ENCODE assay signal across 23 cellular contexts in the genomic region with DNA sequence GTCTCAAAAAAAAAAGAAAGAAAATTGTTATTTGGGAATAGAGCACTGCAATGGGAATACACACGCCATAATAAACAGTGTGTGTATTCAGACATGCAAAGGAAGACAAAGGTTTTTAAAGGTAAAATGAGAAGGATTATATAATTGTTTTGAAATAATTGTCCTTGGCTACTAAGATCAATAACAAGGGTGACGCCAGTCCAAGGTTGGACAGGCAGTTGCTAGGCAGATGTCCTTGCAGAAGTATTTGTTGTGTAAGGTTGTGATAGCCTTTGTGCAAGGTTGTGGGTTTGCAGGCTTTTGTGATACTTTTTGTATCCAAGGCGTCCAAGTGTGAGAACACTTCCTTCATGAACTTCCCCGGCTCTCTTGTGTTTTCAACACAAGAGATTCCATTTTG.
DNase-seq lines count a peak whose midpoint lies in the region; ATAC-seq, FAIRE-seq and TF ChIP-seq lines count a peak whose summit lies in the region.
"Had no signal": no experiment of that assay in that cellular context is flagged by ENCODE, and none has a peak within 500 bp of the region (broad histone marks: within the 10 kb centered on the region; RNA-seq: fewer than 3 reads in every experiment).

No MANE protein-coding gene starts in this region.

- no peak overlapping the region for H3K14ac ChIP-seq in trophoblast cell (ENCODE audit: low read length)

- H3K4ac ChIP-seq in trophoblast cell (ENCODE audit: low read depth, low read length), result no peak overlapping the region

- H3K36me3 ChIP-seq in HepG2 (replicated peaks in 1 of 2; ENCODE audit: control insufficient read depth in 1 of 2, insufficient read depth in 2 of 2, low read length in 2 of 2) (no peaks in the 10 kb centered on the region), right lobe of liver (no peaks in the 10 kb centered on the region), trophoblast cell (ENCODE audit: control insufficient read depth in 1 of 2, insufficient read depth in 2 of 2, low read length in 2 of 2) (peaks cover under 1% of the 10 kb centered on the region in 2 experiments)
- H3K36me3 ChIP-seq: BLaER1 treated with 17β-estradiol and CSF1 and Interleukin-3, amounts not matched to agents 10 nM and 100 nM had no signal

- CTCF ChIA-PET in HepG2 (lab: Yijun Ruan, JAX; ENCODE audit: low intra/inter-chr PET ratio, low total read pairs), result no interaction called here

- H2BK12ac ChIP-seq in trophoblast cell (ENCODE audit: low read length), result no peak overlapping the region

- H3K4me2 ChIP-seq in HepG2 (ENCODE audit: low read depth, low read length) (peak overlapping the region; percentile 28), trophoblast cell (ENCODE audit: low read length) (no peak overlapping the region)
- H3K4me2 ChIP-seq: A549 had no signal

- TF ChIP-seq EP300 in HepG2 (IDR thresholded peaks at IDR 0.05; ENCODE audit: low read depth in 2 of 2, low read length in 2 of 2), result peak in 1 of 2 experiments; percentile 73; a peak in 2 of 4 replicates
- no peak for TF ChIP-seq EP300 in HepG2 (CRISPR knock-in tag; IDR thresholded peaks at IDR 0.05; ENCODE audit: borderline replicate concordance)

- DNase-seq in HepG2 (ENCODE audit: low spot score), result peak; percentile 44
- no peak for DNase-seq in right lobe of liver
- DNase-seq in globus pallidus (ENCODE audit: low spot score), result peak; percentile 9
- no peak for DNase-seq in trophoblast cell
- DNase-seq in DMS153 treated with DMSO at 0.1 percent for 48 hours (lab: John Stamatoyannopoulos, UW; ENCODE audit: unreplicated experiment), result no peak
- DNase-seq: AML-193; Caco-2; Calu3; CD4-positive, alpha-beta T cell; CD8-positive, alpha-beta T cell; DMS53; DMS79; DND-41; EL; GDM1 had no signal

- H4K8ac ChIP-seq in trophoblast cell (ENCODE audit: low read depth, low read length), result no peak overlapping the region

- TF ChIP-seq CTCF in HepG2 (CRISPR knock-in tag; IDR thresholded peaks at IDR 0.05) (no peak), right lobe of liver (IDR thresholded peaks at IDR 0.05) (no peak)

- no peak overlapping the region for H3K23ac ChIP-seq in trophoblast cell (ENCODE audit: low read length)

- in situ Hi-C loops in HepG2 (cut with HindIII; ENCODE audit: extremely low pct_ligation_motif_present, low pct_unique_long_range_greater_than_20kb), result no loop called here

- H3K9me3 ChIP-seq in HepG2 (ENCODE audit: low read length) (no peaks in the 10 kb centered on the region), right lobe of liver (no peaks in the 10 kb centered on the region), trophoblast cell (ENCODE audit: insufficient read depth, low read depth, low read length) (no peaks in the 10 kb centered on the region)
- H3K9me3 ChIP-seq: A549, Caco-2 had no signal

- H3K27ac ChIP-seq in HepG2 (ENCODE audit: extremely low read length, insufficient read depth, low read length), result peak overlapping the region; percentile 26
- no peak overlapping the region for H3K27ac ChIP-seq in right lobe of liver
- H3K27ac ChIP-seq in trophoblast cell (ENCODE audit: low read depth, low read length), result no peak overlapping the region
- H3K27ac ChIP-seq: 22Rv1; A549; BLaER1 treated with 17β-estradiol and CSF1 and Interleukin-3, amounts not matched to agents 10 nM and 100 nM; C4-2B had no signal

- H4K20me1 ChIP-seq in HepG2 (ENCODE audit: insufficient read depth, low read length), result no peaks in the 10 kb centered on the region

- no peak overlapping the region for H4K91ac ChIP-seq in trophoblast cell (ENCODE audit: low read depth, low read length)

- no peak overlapping the region for H2BK5ac ChIP-seq in trophoblast cell (ENCODE audit: low read depth, low read length, poor library complexity)

- H2BK120ac ChIP-seq in trophoblast cell (ENCODE audit: insufficient read depth, low read length, poor library complexity), result no peak overlapping the region

- no TSS peak for BruUV-seq in HepG2 (replicated peaks; lab: Mats Ljungman, UMichigan)

- H3K18ac ChIP-seq in trophoblast cell (ENCODE audit: low read length), result no peak overlapping the region

- intact Hi-C loops in HepG2 (cut with micrococcal nuclease; ENCODE audit: unreplicated experiment) (loop anchor here (2.0 kb wide), 1 partner anchor 53 kb away; no protein-coding TSS in a partner anchor), right lobe of liver (cut with DNase I) (no loop called here)

- POLR2A ChIA-PET in HepG2 (lab: Yijun Ruan, JAX), result no interaction called here

- TF ChIP-seq RAD21 in HepG2 (CRISPR knock-in tag; IDR thresholded peaks at IDR 0.05), result no peak

- H3K79me1 ChIP-seq in trophoblast cell (ENCODE audit: low read length), result no peaks in the 10 kb centered on the region

- H3K79me2 ChIP-seq in HepG2 (ENCODE audit: insufficient read depth, low read length) (no peaks in the 10 kb centered on the region), trophoblast cell (ENCODE audit: control insufficient read depth, insufficient read depth, low read length, poor library complexity) (peaks cover 1% of the 10 kb centered on the region)

- no peak overlapping the region for H3K4me3 ChIP-seq in HepG2 (replicated peaks in 1 of 3; ENCODE audit: insufficient read depth in 1 of 3, low read depth in 2 of 3, low read length in 3 of 3)
- H3K4me3 ChIP-seq in right lobe of liver, result no peak overlapping the region
- no peak overlapping the region for H3K4me3 ChIP-seq in trophoblast cell (ENCODE audit: low read depth, low read length)
- H3K4me3 ChIP-seq: A549; BLaER1 treated with 17β-estradiol and CSF1 and Interleukin-3, amounts not matched to agents 10 nM and 100 nM; GM12878 had no signal

- ATAC-seq in HepG2 (peak; percentile 21), right lobe of liver (no peak)
- ATAC-seq: CD8-positive, alpha-beta T cell; GM12878 had no signal

- H2AK5ac ChIP-seq in trophoblast cell (ENCODE audit: low read length), result no peak overlapping the region

- no peak for FAIRE-seq in HepG2 (lab: Jason Lieb, UNC)
- FAIRE-seq: A549, D721Med, GM12878, GM12892, GM18507 had no signal

- no peaks in the 10 kb centered on the region; a peak in 1 of 5 replicates for H3K27me3 ChIP-seq in HepG2 (ENCODE audit: control insufficient read depth in 1 of 2, insufficient read depth in 2 of 2, low read length in 2 of 2)
- no peaks in the 10 kb centered on the region for H3K27me3 ChIP-seq in right lobe of liver
- H3K27me3 ChIP-seq in trophoblast cell (ENCODE audit: insufficient read depth, low read length), result no peaks in the 10 kb centered on the region
- H3K27me3 ChIP-seq: BLaER1 treated with 17β-estradiol and CSF1 and Interleukin-3, amounts not matched to agents 10 nM and 100 nM had no signal

- H2AFZ ChIP-seq in HepG2 (ENCODE audit: low read length), result no peak overlapping the region
- H2AFZ ChIP-seq in trophoblast cell (ENCODE audit: insufficient read depth, low read length, poor library complexity), result no peak overlapping the region

- 29% methylated on average over 4 of the region's 4 CpGs for WGBS in HepG2 (ENCODE audit: low lambda C conversion rate)
- WGBS in right lobe of liver (ENCODE audit: insufficient coverage, low coverage, low lambda C conversion rate, missing lambda C conversion rate), result 60% methylated on average over 3 of the region's 4 CpGs
- WGBS in trophoblast cell (ENCODE audit: extremely low coverage, insufficient coverage, insufficient read length), result no CpG with 5 or more reads among the region's 4 CpGs

- H4K12ac ChIP-seq in trophoblast cell (ENCODE audit: low read depth, low read length), result no peak overlapping the region

- peaks cover 23% of the 10 kb centered on the region for H3K4me1 ChIP-seq in HepG2 (ENCODE audit: insufficient read depth, low read length)
- no peaks in the 10 kb centered on the region for H3K4me1 ChIP-seq in right lobe of liver
- H3K4me1 ChIP-seq in trophoblast cell (ENCODE audit: control insufficient read depth in 1 of 2, insufficient read depth in 2 of 2, low read length in 2 of 2), result no peaks in the 10 kb centered on the region
- H3K4me1 ChIP-seq: A549, Caco-2 had no signal

- TF ChIP-seq POLR2A in HepG2 (IDR thresholded peaks at IDR 0.05; ENCODE audit: insufficient read depth in 1 of 2, low read depth in 2 of 2, low read length in 2 of 2), result no peak
- TF ChIP-seq POLR2A in right lobe of liver (IDR thresholded peaks at IDR 0.05), result no peak

- H3K9ac ChIP-seq in HepG2 (ENCODE audit: insufficient read depth, low read depth, low read length) (no peak overlapping the region), trophoblast cell (ENCODE audit: low read length) (no peak overlapping the region)
- H3K9ac ChIP-seq: BLaER1 treated with 17β-estradiol and CSF1 and Interleukin-3, amounts not matched to agents 10 nM and 100 nM had no signal

TF ChIP-seq in HepG2, 621 proteins besides CTCF, POLR2A, EP300 and RAD21 (continues in another document):
- TF ChIP-seq, protein P1, sequence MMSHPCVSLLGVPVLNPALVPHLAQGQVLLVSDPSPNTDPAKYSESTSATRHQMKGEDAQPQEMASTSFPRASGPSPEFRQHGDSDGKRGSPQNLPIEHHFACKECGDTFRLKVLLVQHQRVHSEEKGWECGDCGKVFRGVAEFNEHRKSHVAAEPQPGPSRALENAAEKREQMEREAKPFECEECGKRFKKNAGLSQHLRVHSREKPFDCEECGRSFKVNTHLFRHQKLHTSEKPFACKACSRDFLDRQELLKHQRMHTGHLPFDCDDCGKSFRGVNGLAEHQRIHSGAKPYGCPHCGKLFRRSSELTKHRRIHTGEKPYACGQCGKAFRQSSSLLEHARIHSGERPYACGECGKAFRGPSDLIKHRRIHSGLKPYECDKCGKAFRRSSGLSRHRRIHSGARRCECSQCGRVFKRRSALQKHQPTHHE (CRISPR knock-in tag; IDR thresholded peaks at IDR 0.05; ENCODE audit: borderline replicate concordance), result no peak
- TF ChIP-seq NR2F1 (CRISPR knock-in tag; IDR thresholded peaks at IDR 0.05) (0 out of 4 replicates have a peak, but pooled peaks of 1 of the 2 experiments have one; percentile 27), ZSCAN12 (CRISPR knock-in tag; IDR thresholded peaks at IDR 0.05) (no peak), FOXP1 (IDR thresholded peaks at IDR 0.05) (no peak), FOXP1 (CRISPR knock-in tag; IDR thresholded peaks at IDR 0.05) (peak; percentile 67), SIX4 (CRISPR knock-in tag; IDR thresholded peaks at IDR 0.05) (0 out of 2 replicates have a peak, but pooled peaks have one; percentile 23), TRIM24 (CRISPR knock-in tag; IDR thresholded peaks at IDR 0.05) (no peak)
- TF ChIP-seq, protein P2, sequence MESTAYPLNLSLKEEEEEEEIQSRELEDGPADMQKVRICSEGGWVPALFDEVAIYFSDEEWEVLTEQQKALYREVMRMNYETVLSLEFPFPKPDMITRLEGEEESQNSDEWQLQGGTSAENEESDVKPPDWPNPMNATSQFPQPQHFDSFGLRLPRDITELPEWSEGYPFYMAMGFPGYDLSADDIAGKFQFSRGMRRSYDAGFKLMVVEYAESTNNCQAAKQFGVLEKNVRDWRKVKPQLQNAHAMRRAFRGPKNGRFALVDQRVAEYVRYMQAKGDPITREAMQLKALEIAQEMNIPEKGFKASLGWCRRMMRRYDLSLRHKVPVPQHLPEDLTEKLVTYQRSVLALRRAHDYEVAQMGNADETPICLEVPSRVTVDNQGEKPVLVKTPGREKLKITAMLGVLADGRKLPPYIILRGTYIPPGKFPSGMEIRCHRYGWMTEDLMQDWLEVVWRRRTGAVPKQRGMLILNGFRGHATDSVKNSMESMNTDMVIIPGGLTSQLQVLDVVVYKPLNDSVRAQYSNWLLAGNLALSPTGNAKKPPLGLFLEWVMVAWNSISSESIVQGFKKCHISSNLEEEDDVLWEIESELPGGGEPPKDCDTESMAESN (CRISPR knock-in tag; conservative IDR thresholded peaks at IDR 0.05), result no peak

Comparison
In these comparisons a context has a peak if more than half of its experiments do, and no peak if none do; other contexts are left out.
1. DNase-seq: peak in HepG2 (single experiment) and globus pallidus (single experiment); none in right lobe of liver (0 of 3), trophoblast cell (0 of 2) and DMS153 treated with DMSO at 0.1 percent for 48 hours (single experiment).